12 cellular contexts compared by ENCODE assay signal in genomic region chr3:101066776-101067175, GRCh38.
A peak's percentile ranks its signal among the peaks of the same experiment; 100 is the strongest.
DNase-seq lines count a peak whose midpoint lies in the region; ATAC-seq and TF ChIP-seq lines count a peak whose summit lies in the region.
"Had no signal": no experiment of that assay in that cellular context is flagged by ENCODE, and none has a peak within 500 bp of the region (broad histone marks: within the 10 kb centered on the region; RNA-seq: fewer than 3 reads in every experiment).

No MANE protein-coding gene starts in this region.

- no peaks in the 10 kb centered on the region for H3K23me2 ChIP-seq in H9 (ENCODE audit: insufficient read length, low read depth, low read length, poor library complexity, severe bottlenecking)

- no peak overlapping the region for H2BK120ac ChIP-seq in H9 (ENCODE audit: low read depth, low read length, poor library complexity, severe bottlenecking)

- no peaks in the 10 kb centered on the region for H3K4me1 ChIP-seq in H9 (ENCODE audit: insufficient read depth, low read length)
- H3K4me1 ChIP-seq in subcutaneous abdominal adipose tissue (ENCODE audit: control insufficient read depth in 5 of 5, insufficient read depth in 5 of 5, low read length in 5 of 5), result peaks cover 0 to 13% (median 3%) of the 10 kb centered on the region in 5 donors

- no peaks in the 10 kb centered on the region for H3K27me3 ChIP-seq in H9 (ENCODE audit: insufficient read depth, low read length)
- no peaks in the 10 kb centered on the region for H3K27me3 ChIP-seq in brain microvascular endothelial cell (replicated peaks)
- H3K27me3 ChIP-seq in subcutaneous abdominal adipose tissue (ENCODE audit: control insufficient read depth in 5 of 5, insufficient read depth in 4 of 5, low read length in 5 of 5), result no peaks in the 10 kb centered on the region
- H3K27me3 ChIP-seq: thyroid gland had no signal

- H3K27ac ChIP-seq in H9 (ENCODE audit: insufficient read length, low read depth, low read length), result no peak overlapping the region
- H3K27ac ChIP-seq in brain microvascular endothelial cell, result peak overlapping the region; percentile 91
- H3K27ac ChIP-seq in subcutaneous abdominal adipose tissue (ENCODE audit: low read depth, low read length), result peak overlapping the region; percentile 31

- no peak overlapping the region for H3T11ph ChIP-seq in H9 (ENCODE audit: low read length)

- H3K36me3 ChIP-seq in brain microvascular endothelial cell (replicated peaks) (no peaks in the 10 kb centered on the region), subcutaneous abdominal adipose tissue (ENCODE audit: control insufficient read depth in 5 of 5, insufficient read depth in 5 of 5, low read length in 5 of 5) (no peaks in the 10 kb centered on the region)
- H3K36me3 ChIP-seq: thyroid gland had no signal

- no peak overlapping the region for H3K4ac ChIP-seq in H9 (ENCODE audit: low read depth, low read length)

- no peaks in the 10 kb centered on the region for H3K27me3 Mint-ChIP-seq in H9 (ENCODE audit: low read depth)
- H3K27me3 Mint-ChIP-seq: progenitor cell of endocrine pancreas had no signal

- no peak overlapping the region for H4K91ac ChIP-seq in H9 (ENCODE audit: insufficient read length, low read depth, low read length)

- no peaks in the 10 kb centered on the region for H3K9me3 ChIP-seq in H9 (ENCODE audit: control insufficient read depth, low read depth, low read length)
- no peaks in the 10 kb centered on the region for H3K9me3 ChIP-seq in subcutaneous abdominal adipose tissue (ENCODE audit: control insufficient read depth in 5 of 5, low read length in 5 of 5)
- H3K9me3 ChIP-seq: thyroid gland had no signal

- H2BK12ac ChIP-seq in H9 (ENCODE audit: insufficient read length, low read depth, low read length), result no peak overlapping the region

- no peaks in the 10 kb centered on the region for H4K20me1 ChIP-seq in H9 (ENCODE audit: control insufficient read depth, insufficient read depth, insufficient read length)

- H3K14ac ChIP-seq in H9 (ENCODE audit: insufficient read depth, low read length), result no peak overlapping the region

- no peaks in the 10 kb centered on the region for H3K9me3 Mint-ChIP-seq in H9

- no peak overlapping the region for H3K18ac ChIP-seq in H9 (ENCODE audit: insufficient read length, low read depth, low read length)

- H3K4me2 ChIP-seq in H9 (ENCODE audit: insufficient read depth, insufficient read length, low read length), result no peak overlapping the region

- no peak overlapping the region for H3K56ac ChIP-seq in H9 (ENCODE audit: insufficient read length, low read depth, low read length)

- H3K4me3 ChIP-seq in brain microvascular endothelial cell (ENCODE audit: low read depth, low read length) (no peak overlapping the region), subcutaneous abdominal adipose tissue (ENCODE audit: low read depth in 1 of 5, low read length in 5 of 5) (no peak overlapping the region)
- H3K4me3 ChIP-seq: lung, thyroid gland had no signal

- H3K23ac ChIP-seq in H9 (ENCODE audit: insufficient read length, low read depth, low read length), result no peak overlapping the region

- ATAC-seq in left cardiac atrium, result peak; percentile 70 to 78
- no peak for ATAC-seq in HG02588 (IDR thresholded peaks at IDR 0.05; ENCODE audit: unreplicated experiment)
- no peak for ATAC-seq in HG03354 (IDR thresholded peaks at IDR 0.05; ENCODE audit: poor library complexity, severe bottlenecking, unreplicated experiment)

- peak overlapping the region in 2 of 3 experiments; percentile 10 to 63; a peak in 2 of 7 replicates for H3K27ac Mint-ChIP-seq in H9
- H3K27ac Mint-ChIP-seq: progenitor cell of endocrine pancreas had no signal

- no peaks in the 10 kb centered on the region for H3K79me1 ChIP-seq in H9 (ENCODE audit: insufficient read depth, low read depth, low read length, poor library complexity, severe bottlenecking)

- no peak overlapping the region for H2BK5ac ChIP-seq in H9 (ENCODE audit: insufficient read length, low read length)

- H2BK15ac ChIP-seq in H9 (ENCODE audit: low read depth, low read length), result no peak overlapping the region

- no peak overlapping the region for H4K5ac ChIP-seq in H9 (ENCODE audit: insufficient read length, low read depth, low read length)

- H3K36me3 Mint-ChIP-seq in H9 (ENCODE audit: insufficient read depth in 1 of 3, low read depth in 3 of 3), result no peaks in the 10 kb centered on the region; a peak in 1 of 7 replicates

- no peaks in the 10 kb centered on the region for H3K79me2 ChIP-seq in H9 (ENCODE audit: insufficient read depth, low read length)

- H4K8ac ChIP-seq in H9 (replicated peaks; ENCODE audit: insufficient read length, low read depth, low read length), result no peak overlapping the region

- no peak overlapping the region for H3K4me3 Mint-ChIP-seq in H9

- H2BK20ac ChIP-seq in H9 (ENCODE audit: low read depth, low read length, poor library complexity, severe bottlenecking), result no peak overlapping the region

- no peak overlapping the region for H2AFZ ChIP-seq in H9 (ENCODE audit: low read length)

- no peak overlapping the region for H2AK5ac ChIP-seq in H9 (ENCODE audit: insufficient read length, low read length)

- in situ Hi-C loops in brain microvascular endothelial cell (cut with HindIII; ENCODE audit: low pct_ligation_motif_present, low sequenced_read_pairs), result no loop called here

- TF ChIP-seq CTCF in H9 (conservative IDR thresholded peaks at IDR 0.05), result no peak
- TF ChIP-seq CTCF in brain microvascular endothelial cell (IDR thresholded peaks at IDR 0.05; ENCODE audit: low read depth, low read length, missing control alignments), result no peak

- DNase-seq in H9 (no peak), brain microvascular endothelial cell (peak; percentile 40), left cardiac atrium (no peak), NCI-H2227 (lab: John Stamatoyannopoulos, UW; ENCODE audit: unreplicated experiment) (no peak), posterior vena cava (ENCODE audit: low spot score) (no peak)
- DNase-seq: NCI-H1436 had no signal

- H3K9ac ChIP-seq in H9 (ENCODE audit: extremely low read depth, insufficient read length, low read length) (no peak overlapping the region), subcutaneous abdominal adipose tissue (ENCODE audit: low read length in 5 of 5) (no peak overlapping the region)

- peaks cover 6 to 8% of the 10 kb centered on the region in 2 experiments for H3K4me1 Mint-ChIP-seq in H9

- intact Hi-C loops in left cardiac atrium (cut with DNase I) (no loop called here), posterior vena cava (cut with DNase I) (no loop called here)

Comparison
In these comparisons a context has a peak if more than half of its experiments do, and no peak if none do; other contexts are left out.
1. ATAC-seq: peak in left cardiac atrium (2 of 2); none in HG02588 (single experiment) and HG03354 (single experiment).